In genomic region chr5:119299615-119300310, GRCh38 we compare ENCODE assay signal across 8 cellular contexts. TPM values are rescaled to one million over a fixed set of nuclear protein-coding genes. Genes with fewer than 3 reads are reported as not detected.
DNase-seq lines count a peak whose midpoint lies in the region; ATAC-seq and TF ChIP-seq lines count a peak whose summit lies in the region.
"Not testable (repeated sequence)": the region's sequence is repeated elsewhere in the genome, so short reads cannot be mapped to it uniquely, and the experiment has no call there.

No MANE protein-coding gene starts in this region.

- H3K27me3 Mint-ChIP-seq in CD14-positive monocyte (ENCODE audit: low read depth in 3 of 3); activated CD4-positive, alpha-beta T cell treated with anti-CD3 and anti-CD28 coated beads, Interleukin-2, amount 10 ng/mL, durations not matched to agents 7 days and 5 days; activated T-cell treated with anti-CD3 and anti-CD28 coated beads, Interleukin-2, amount 50 U/mL, for 24 hours; activated naive CD8-positive, alpha-beta T cell treated with anti-CD3 and anti-CD28 coated beads for 36 hours: not testable (repeated sequence)

- not testable (repeated sequence) for H3K27me3 ChIP-seq in RWPE2 (ENCODE audit: insufficient read depth, poor library complexity, severe bottlenecking)

- intact Hi-C loops in CD14-positive monocyte (cut with micrococcal nuclease); mucosa of descending colon (cut with DNase I, micrococcal nuclease): not testable (repeated sequence)

- peak overlapping the region in 5 of 7 donors; percentile 24 to 79 (median 43) for H3K27ac Mint-ChIP-seq in CD14-positive monocyte
- H3K27ac Mint-ChIP-seq in activated CD4-positive, alpha-beta T cell treated with anti-CD3 and anti-CD28 coated beads, Interleukin-2, amount 10 ng/mL, durations not matched to agents 7 days and 5 days = peak overlapping the region; percentile 96
- peak overlapping the region; percentile 99 for H3K27ac Mint-ChIP-seq in activated T-cell treated with anti-CD3 and anti-CD28 coated beads, Interleukin-2, amount 50 U/mL, for 24 hours
- peak overlapping the region; percentile 98 for H3K27ac Mint-ChIP-seq in activated naive CD8-positive, alpha-beta T cell treated with anti-CD3 and anti-CD28 coated beads for 36 hours

- peaks cover 46% of the 10 kb centered on the region for H3K4me1 ChIP-seq in RWPE2 (ENCODE audit: insufficient read depth, poor library complexity, severe bottlenecking)
- H3K4me1 ChIP-seq in mucosa of descending colon (ENCODE audit: low read depth) = not testable (repeated sequence)

- not testable (repeated sequence) for H3K36me3 ChIP-seq in RWPE2 (ENCODE audit: low read depth); mucosa of descending colon (ENCODE audit: low read depth)

- peak overlapping the region; percentile 84 for H3K27ac ChIP-seq in RWPE2 (ENCODE audit: poor library complexity, severe bottlenecking)

- not testable (repeated sequence) for H3K9me3 Mint-ChIP-seq in CD14-positive monocyte; activated T-cell treated with anti-CD3 and anti-CD28 coated beads, Interleukin-2, amount 50 U/mL, for 24 hours; activated naive CD8-positive, alpha-beta T cell treated with anti-CD3 and anti-CD28 coated beads for 36 hours
- H3K9me3 Mint-ChIP-seq in activated CD4-positive, alpha-beta T cell treated with anti-CD3 and anti-CD28 coated beads, Interleukin-2, amount 10 ng/mL, durations not matched to agents 7 days and 5 days = peaks cover 16% of the 10 kb centered on the region

- H3K4me3 ChIP-seq in RWPE2 (ENCODE audit: severe bottlenecking); mucosa of descending colon: not testable (repeated sequence)

- not testable (repeated sequence) for TF ChIP-seq CTCF in CD14-positive monocyte (IDR thresholded peaks at IDR 0.05); RWPE2 (IDR thresholded peaks at IDR 0.05; ENCODE audit: poor library complexity, severe bottlenecking); mucosa of descending colon (IDR thresholded peaks at IDR 0.05)

- DNase-seq in CD14-positive monocyte (ENCODE audit: low spot score); RWPE2 (ENCODE audit: low spot score): not testable (repeated sequence)
- DNase-seq in activated CD4-positive, alpha-beta T cell treated with anti-CD3 and anti-CD28 coated beads, Interleukin-2, amount 10 ng/mL, durations not matched to agents 7 days and 5 days = peak; percentile 90
- DNase-seq in activated T-cell treated with anti-CD3 and anti-CD28 coated beads, Interleukin-2, amount 50 U/mL, for 24 hours = peak; percentile 89
- DNase-seq in activated naive CD8-positive, alpha-beta T cell treated with anti-CD3 and anti-CD28 coated beads for 36 hours = peak; percentile 90
- DNase-seq in mucosa of descending colon = peak; percentile 55 to 79 (median 59)
- DNase-seq in stimulated activated CD4-positive, alpha-beta T cell treated with anti-CD3 and anti-CD28 coated beads, Interleukin-2, amount 100 ng/mL, for 48 hours = peak; percentile 70 to 77
- peak; percentile 78 for DNase-seq in stimulated activated CD8-positive, alpha-beta memory T cell treated with anti-CD3 and anti-CD28 coated beads, Interleukin-7, amount 100 ng/mL, for 24 hours (ENCODE audit: low read depth)

- ATAC-seq in RWPE2 (ENCODE audit: low read depth); mucosa of descending colon: not testable (repeated sequence)

- H3K36me3 Mint-ChIP-seq in CD14-positive monocyte = not testable (repeated sequence)
- peaks cover 73% of the 10 kb centered on the region for H3K36me3 Mint-ChIP-seq in activated CD4-positive, alpha-beta T cell treated with anti-CD3 and anti-CD28 coated beads, Interleukin-2, amount 10 ng/mL, durations not matched to agents 7 days and 5 days (ENCODE audit: low read depth)
- H3K36me3 Mint-ChIP-seq in activated T-cell treated with anti-CD3 and anti-CD28 coated beads, Interleukin-2, amount 50 U/mL, for 24 hours (ENCODE audit: low read depth) = peaks cover 45% of the 10 kb centered on the region
- H3K36me3 Mint-ChIP-seq in activated naive CD8-positive, alpha-beta T cell treated with anti-CD3 and anti-CD28 coated beads for 36 hours = peaks cover 56% of the 10 kb centered on the region

- H3K9me3 ChIP-seq in RWPE2 (ENCODE audit: severe bottlenecking); mucosa of descending colon: not testable (repeated sequence)

- H3K4me3 Mint-ChIP-seq in CD14-positive monocyte = peak overlapping the region in 1 of 2 donors; percentile 50
- H3K4me3 Mint-ChIP-seq in activated CD4-positive, alpha-beta T cell treated with anti-CD3 and anti-CD28 coated beads, Interleukin-2, amount 10 ng/mL, durations not matched to agents 7 days and 5 days = peak overlapping the region; percentile 84
- H3K4me3 Mint-ChIP-seq in activated T-cell treated with anti-CD3 and anti-CD28 coated beads, Interleukin-2, amount 50 U/mL, for 24 hours = peak overlapping the region; percentile 83
- H3K4me3 Mint-ChIP-seq in activated naive CD8-positive, alpha-beta T cell treated with anti-CD3 and anti-CD28 coated beads for 36 hours = peak overlapping the region; percentile 84

- CTCF ChIA-PET in activated CD4-positive, alpha-beta T cell treated with anti-CD3 and anti-CD28 coated beads, Interleukin-2, amount 10 ng/mL, durations not matched to agents 7 days and 5 days (lab: Charles Lee) = interaction anchor here (0.6 to 2.6 kb wide), 8 partner anchors 9 to 312 kb away, joined by 3 to 10 read pairs (median 4); no protein-coding TSS in a partner anchor

- H3K4me1 Mint-ChIP-seq in CD14-positive monocyte = peaks cover 59% of the 10 kb centered on the region
- H3K4me1 Mint-ChIP-seq in activated CD4-positive, alpha-beta T cell treated with anti-CD3 and anti-CD28 coated beads, Interleukin-2, amount 10 ng/mL, durations not matched to agents 7 days and 5 days = peaks cover 70% of the 10 kb centered on the region
- H3K4me1 Mint-ChIP-seq in activated T-cell treated with anti-CD3 and anti-CD28 coated beads, Interleukin-2, amount 50 U/mL, for 24 hours (ENCODE audit: low read depth) = peaks cover 71% of the 10 kb centered on the region
- H3K4me1 Mint-ChIP-seq in activated naive CD8-positive, alpha-beta T cell treated with anti-CD3 and anti-CD28 coated beads for 36 hours = peaks cover 64% of the 10 kb centered on the region

- POLR2A ChIA-PET in activated CD4-positive, alpha-beta T cell treated with anti-CD3 and anti-CD28 coated beads, Interleukin-2, amount 10 ng/mL, durations not matched to agents 7 days and 5 days (lab: Charles Lee) = interaction anchor here (0.6 kb wide), 1 partner anchor 37 kb away, joined by 4 read pairs; no protein-coding TSS in a partner anchor

RNA-seq across cellular contexts. Expression of gene TNFAIP8, which starts 56.1 kb away (rescaled TPM):
- 10 to 100 TPM; 47.0 to 55.5 TPM for polyA plus RNA-seq in CD14-positive monocyte
- 100 to 1,000 TPM; 167 to 184 TPM for total RNA-seq in activated CD4-positive, alpha-beta T cell treated with anti-CD3 and anti-CD28 coated beads, Interleukin-2, amount 10 ng/mL, durations not matched to agents 7 days and 5 days
- 100 to 1,000 TPM; 176 to 178 TPM for total RNA-seq in activated naive CD8-positive, alpha-beta T cell treated with anti-CD3 and anti-CD28 coated beads for 36 hours
- 10 to 100 TPM in 2 of 3 donors, 1 to 10 TPM in 1; 8.7 to 15.7 (median 12.3) TPM for total RNA-seq in mucosa of descending colon

Comparison
In these comparisons a context has a peak if more than half of its experiments do, and no peak if none do; other contexts are left out.
1. H3K27ac Mint-ChIP-seq: peak in every context shown above with its lines; median percentile 99 in activated T-cell treated with anti-CD3 and anti-CD28 coated beads, Interleukin-2, amount 50 U/mL, for 24 hours; 98 in activated naive CD8-positive, alpha-beta T cell treated with anti-CD3 and anti-CD28 coated beads for 36 hours; 96 in activated CD4-positive, alpha-beta T cell treated with anti-CD3 and anti-CD28 coated beads, Interleukin-2, amount 10 ng/mL, durations not matched to agents 7 days and 5 days; 43 in CD14-positive monocyte.
2. RNA of gene TNFAIP8, which starts 56.1 kb away (total RNA-seq): 167 to 184 TPM in activated CD4-positive, alpha-beta T cell treated with anti-CD3 and anti-CD28 coated beads, Interleukin-2, amount 10 ng/mL, durations not matched to agents 7 days and 5 days and 176 to 178 TPM in activated naive CD8-positive, alpha-beta T cell treated with anti-CD3 and anti-CD28 coated beads for 36 hours; 8.7 to 15.7 TPM in mucosa of descending colon; every median in the first group is over 10 times any median in the second.